Comparison of ENCODE assay signal across 1 cellular context in the genomic region with DNA sequence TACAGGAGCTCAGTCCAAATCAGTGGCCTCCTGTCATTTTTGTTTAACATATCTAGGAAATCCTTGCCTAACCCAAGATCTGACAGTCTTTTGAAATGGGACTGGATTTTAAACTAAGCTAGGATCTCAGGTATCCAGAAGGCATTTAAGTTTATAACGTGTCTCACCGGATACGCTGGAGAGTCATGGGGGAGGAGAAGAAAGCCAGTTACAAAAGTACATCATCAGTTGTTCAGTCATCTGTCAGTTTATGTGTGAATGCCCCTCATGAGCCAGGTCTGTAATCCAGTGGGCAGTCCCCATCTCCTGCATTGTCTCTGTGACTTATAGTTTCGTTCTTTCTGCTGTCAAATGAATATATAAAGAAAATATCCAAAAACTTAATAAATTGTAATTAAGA.
TF ChIP-seq lines count a peak whose summit lies in the region.

No MANE protein-coding gene starts in this region.

TF ChIP-seq in K562, 482 proteins besides CTCF, POLR2A, EP300 and RAD21:
- TF ChIP-seq, protein P1, sequence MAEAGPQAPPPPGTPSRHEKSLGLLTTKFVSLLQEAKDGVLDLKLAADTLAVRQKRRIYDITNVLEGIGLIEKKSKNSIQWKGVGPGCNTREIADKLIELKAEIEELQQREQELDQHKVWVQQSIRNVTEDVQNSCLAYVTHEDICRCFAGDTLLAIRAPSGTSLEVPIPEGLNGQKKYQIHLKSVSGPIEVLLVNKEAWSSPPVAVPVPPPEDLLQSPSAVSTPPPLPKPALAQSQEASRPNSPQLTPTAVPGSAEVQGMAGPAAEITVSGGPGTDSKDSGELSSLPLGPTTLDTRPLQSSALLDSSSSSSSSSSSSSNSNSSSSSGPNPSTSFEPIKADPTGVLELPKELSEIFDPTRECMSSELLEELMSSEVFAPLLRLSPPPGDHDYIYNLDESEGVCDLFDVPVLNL (CRISPR knock-in tag; IDR thresholded peaks at IDR 0.05; ENCODE audit: low read depth) = no peak
- TF ChIP-seq BRD4 (IDR thresholded peaks at IDR 0.05) = no peak
- TF ChIP-seq ATF1 (CRISPR knock-in tag; IDR thresholded peaks at IDR 0.05) = no peak
- TF ChIP-seq ATF1 (tag; IDR thresholded peaks at IDR 0.05) = no peak
- TF ChIP-seq, protein P2, sequence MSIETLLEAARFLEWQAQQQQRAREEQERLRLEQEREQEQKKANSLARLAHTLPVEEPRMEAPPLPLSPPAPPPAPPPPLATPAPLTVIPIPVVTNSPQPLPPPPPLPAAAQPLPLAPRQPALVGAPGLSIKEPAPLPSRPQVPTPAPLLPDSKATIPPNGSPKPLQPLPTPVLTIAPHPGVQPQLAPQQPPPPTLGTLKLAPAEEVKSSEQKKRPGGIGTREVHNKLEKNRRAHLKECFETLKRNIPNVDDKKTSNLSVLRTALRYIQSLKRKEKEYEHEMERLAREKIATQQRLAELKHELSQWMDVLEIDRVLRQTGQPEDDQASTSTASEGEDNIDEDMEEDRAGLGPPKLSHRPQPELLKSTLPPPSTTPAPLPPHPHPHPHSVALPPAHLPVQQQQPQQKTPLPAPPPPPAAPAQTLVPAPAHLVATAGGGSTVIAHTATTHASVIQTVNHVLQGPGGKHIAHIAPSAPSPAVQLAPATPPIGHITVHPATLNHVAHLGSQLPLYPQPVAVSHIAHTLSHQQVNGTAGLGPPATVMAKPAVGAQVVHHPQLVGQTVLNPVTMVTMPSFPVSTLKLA (conservative IDR thresholded peaks at IDR 0.05) = no peak
- TF ChIP-seq, protein P3, sequence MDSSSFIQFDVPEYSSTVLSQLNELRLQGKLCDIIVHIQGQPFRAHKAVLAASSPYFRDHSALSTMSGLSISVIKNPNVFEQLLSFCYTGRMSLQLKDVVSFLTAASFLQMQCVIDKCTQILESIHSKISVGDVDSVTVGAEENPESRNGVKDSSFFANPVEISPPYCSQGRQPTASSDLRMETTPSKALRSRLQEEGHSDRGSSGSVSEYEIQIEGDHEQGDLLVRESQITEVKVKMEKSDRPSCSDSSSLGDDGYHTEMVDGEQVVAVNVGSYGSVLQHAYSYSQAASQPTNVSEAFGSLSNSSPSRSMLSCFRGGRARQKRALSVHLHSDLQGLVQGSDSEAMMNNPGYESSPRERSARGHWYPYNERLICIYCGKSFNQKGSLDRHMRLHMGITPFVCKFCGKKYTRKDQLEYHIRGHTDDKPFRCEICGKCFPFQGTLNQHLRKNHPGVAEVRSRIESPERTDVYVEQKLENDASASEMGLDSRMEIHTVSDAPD (CRISPR knock-in tag; IDR thresholded peaks at IDR 0.05) = no peak
- TF ChIP-seq PTBP1 (IDR thresholded peaks at IDR 0.05; ENCODE audit: low read depth, low read length) = no peak
- TF ChIP-seq GATAD2B (IDR thresholded peaks at IDR 0.05; ENCODE audit: borderline replicate concordance) = no peak
- TF ChIP-seq GATA2 (CRISPR knock-in tag; IDR thresholded peaks at IDR 0.05) = no peak
- TF ChIP-seq ELF2 (CRISPR knock-in tag; IDR thresholded peaks at IDR 0.05) = no peak
